ENCODE assay signal across 8 cellular contexts in genomic region chr17:73401911-73402310, GRCh38.
DNase-seq lines count a peak whose midpoint lies in the region; ATAC-seq and TF ChIP-seq lines count a peak whose summit lies in the region.

No MANE protein-coding gene starts in this region.

- H3K27ac ChIP-seq in MM.1S (ENCODE audit: low read length), result no peak overlapping the region

- peak overlapping the region; percentile 37; the same call in 1 of the 2 replicates for H3K4me2 ChIP-seq in MM.1S (ENCODE audit: low read depth, low read length)

- no peak overlapping the region for H3K9ac ChIP-seq in MM.1S (ENCODE audit: low read length)

- DNase-seq in BE2C (peak; percentile 81), MM.1S (peak; percentile 46), astrocyte of the cerebellum (ENCODE audit: low read depth) (peak; percentile 6), iPS-NIHi11 (ENCODE audit: low spot score) (peak; percentile 77), GM13977 (ENCODE audit: low spot score) (no peak), HuH-7.5 (ENCODE audit: low spot score) (no peak)

- TF ChIP-seq CTCF in BE2C (IDR thresholded peaks at IDR 0.05; ENCODE audit: low read depth, low read length) (no peak), MM.1S (IDR thresholded peaks at IDR 0.05; ENCODE audit: low read length) (no peak), astrocyte of the cerebellum (IDR thresholded peaks at IDR 0.05; ENCODE audit: low read depth, low read length, missing control alignments) (no peak), GM13977 (IDR thresholded peaks at IDR 0.05; ENCODE audit: extremely low read depth, insufficient read depth, missing control alignments) (no peak)

- H3K4me3 ChIP-seq in BE2C (ENCODE audit: low read depth, low read length) (peak overlapping the region; percentile 31), MM.1S (ENCODE audit: low read length) (no peak overlapping the region; the same call in 1 of the 2 replicates), astrocyte of the cerebellum (ENCODE audit: low read depth, low read length) (no peak overlapping the region)

- H4K20me1 ChIP-seq in MM.1S (ENCODE audit: insufficient read depth, low read length), result no peaks in the 10 kb centered on the region

- no peaks in the 10 kb centered on the region for H3K36me3 ChIP-seq in BE2C
- H3K36me3 ChIP-seq in MM.1S (replicated peaks; ENCODE audit: insufficient read depth, low read length), result no peaks in the 10 kb centered on the region

- H3K79me2 ChIP-seq in MM.1S (ENCODE audit: low read length), result no peaks in the 10 kb centered on the region

- ATAC-seq in GM19455 (IDR thresholded peaks at IDR 0.05; ENCODE audit: unreplicated experiment) (no peak), HG03280 (IDR thresholded peaks at IDR 0.05; ENCODE audit: unreplicated experiment) (no peak)

- peak overlapping the region; percentile 69 for H2AFZ ChIP-seq in MM.1S (ENCODE audit: low read length)

- in situ Hi-C loops in astrocyte of the cerebellum (cut with HindIII; ENCODE audit: low sequenced_read_pairs), result loop anchor here (25.0 kb wide), 1 partner anchor 785 kb away; no protein-coding TSS in a partner anchor
- in situ Hi-C loops in GM13977 (cut with MboI; ENCODE audit: low pct_unique_long_range_greater_than_20kb, low sequenced_read_pairs, unreplicated experiment), result no loop called here

- H3F3A ChIP-seq in MM.1S (ENCODE audit: insufficient read depth, low read length), result no peaks in the 10 kb centered on the region

- H3K9me2 ChIP-seq in MM.1S (replicated peaks; ENCODE audit: insufficient read depth, low read length), result no peaks in the 10 kb centered on the region

- H3K9me3 ChIP-seq in BE2C (no peaks in the 10 kb centered on the region), MM.1S (replicated peaks; ENCODE audit: insufficient read depth, low read length) (no peaks in the 10 kb centered on the region)

- H3K27me3 ChIP-seq in BE2C, result no peaks in the 10 kb centered on the region
- peaks cover 33% of the 10 kb centered on the region for H3K27me3 ChIP-seq in MM.1S (replicated peaks; ENCODE audit: insufficient read depth, low read length)

- no peaks in the 10 kb centered on the region for H3K4me1 ChIP-seq in BE2C
- H3K4me1 ChIP-seq in MM.1S (ENCODE audit: low read length), result no peaks in the 10 kb centered on the region

Comparison
In these comparisons a context has a peak if more than half of its experiments do, and no peak if none do; other contexts are left out.
1. DNase-seq: peak in BE2C (single experiment), MM.1S (single experiment), astrocyte of the cerebellum (single experiment) and iPS-NIHi11 (single experiment); none in GM13977 (single experiment) and HuH-7.5 (single experiment).